ENCODE assay signal across 31 cellular contexts in genomic region chr2:5666798-5667197, GRCh38. TPM values are rescaled to one million over a fixed set of nuclear protein-coding genes. Genes with fewer than 3 reads are reported as not detected.
DNase-seq lines count a peak whose midpoint lies in the region; ATAC-seq and TF ChIP-seq lines count a peak whose summit lies in the region.
"Had no signal": no experiment of that assay in that cellular context is flagged by ENCODE, and none has a peak within 500 bp of the region (broad histone marks: within the 10 kb centered on the region; RNA-seq: fewer than 3 reads in every experiment).

No MANE protein-coding gene starts in this region.

- no peak for TF ChIP-seq CTCF in NB4 (IDR thresholded peaks at IDR 0.05; ENCODE audit: low read depth, low read length)
- TF ChIP-seq CTCF in brain microvascular endothelial cell (IDR thresholded peaks at IDR 0.05; ENCODE audit: low read depth, low read length, missing control alignments), result no peak
- TF ChIP-seq CTCF in body of pancreas (IDR thresholded peaks at IDR 0.05), result no peak

- no peaks in the 10 kb centered on the region for H3K79me1 ChIP-seq in mesendoderm (ENCODE audit: low read length)

- H4K5ac ChIP-seq in mesendoderm (ENCODE audit: low read length), result no peak overlapping the region

- no peak overlapping the region for H2BK15ac ChIP-seq in mesendoderm (replicated peaks; ENCODE audit: low read depth)

- H2AK5ac ChIP-seq in mesendoderm (ENCODE audit: low read length), result no peak overlapping the region

- no peak overlapping the region for H3K9ac ChIP-seq in mesendoderm (ENCODE audit: low read length)
- H3K9ac ChIP-seq: KMS-11 had no signal

- H3K27ac ChIP-seq in brain microvascular endothelial cell (no peak overlapping the region), mesendoderm (ENCODE audit: low read depth, low read length) (no peak overlapping the region), body of pancreas (no peak overlapping the region)
- H3K27ac ChIP-seq: colonic mucosa, KMS-11, right lobe of liver, SJCRH30, VCaP had no signal

- H3K4ac ChIP-seq in mesendoderm (ENCODE audit: low read depth, low read length), result no peak overlapping the region

- WGBS in mesendoderm (ENCODE audit: extremely low coverage, insufficient coverage, low lambda C conversion rate), result no CpG with 5 or more reads among the region's 4 CpGs
- WGBS in body of pancreas, 2 donors, result 83 to 95% methylated on average over 4 of the region's 4 CpGs

- H3K4me2 ChIP-seq in mesendoderm (ENCODE audit: low read length), result no peak overlapping the region
- H3K4me2 ChIP-seq: KMS-11 had no signal

- H3K23ac ChIP-seq in mesendoderm (ENCODE audit: low read length), result no peak overlapping the region

- DNase-seq in ELF-1 (ENCODE audit: low read depth, low spot score) (peak; percentile 34), NB4 (ENCODE audit: low read depth) (peak; percentile 35), brain microvascular endothelial cell (peak; percentile 28), mesendoderm (peak; percentile 74), body of pancreas (no peak), Kasumi-1 (lab: John Stamatoyannopoulos, UW) (no peak)
- DNase-seq: activated CD4-positive, alpha-beta T cell treated with anti-CD3 and anti-CD28 coated beads for 4 hours; activated CD8-positive, alpha-beta T cell treated with anti-CD3 and anti-CD28 coated beads, Interleukin-2, amount 10 ng/mL, durations not matched to agents 7 days and 5 days; anterior cingulate cortex; BE2C; colonic mucosa; DMS153; effector memory CD8-positive, alpha-beta T cell; erythroblast; GDM1; glutamatergic neuron; HFFc6; MV-4-11; NCI-H446; NCI-H774; nucleus accumbens; right lobe of liver; SJCRH30; stimulated activated CD8-positive, alpha-beta memory T cell treated with anti-CD3 and anti-CD28 coated beads, Interleukin-4, amount 100 ng/mL, for 48 hours; stimulated activated naive CD8-positive, alpha-beta T cell treated with anti-CD3 and anti-CD28 coated beads, Interleukin-15, amount 100 ng/mL, for 72 hours; SW 1271; T-helper 9 cell had no signal

- H3K56ac ChIP-seq in mesendoderm (ENCODE audit: low read length), result no peak overlapping the region

- TF ChIP-seq POLR2A in NB4 (IDR thresholded peaks at IDR 0.05; ENCODE audit: extremely low read depth, insufficient read length) (no peak), body of pancreas (IDR thresholded peaks at IDR 0.05) (no peak)

- H3K4me3 ChIP-seq in NB4 (ENCODE audit: low read depth, low read length) (no peak overlapping the region), brain microvascular endothelial cell (ENCODE audit: low read depth, low read length) (no peak overlapping the region), mesendoderm (ENCODE audit: low read length) (no peak overlapping the region), body of pancreas (no peak overlapping the region)
- H3K4me3 ChIP-seq: colonic mucosa, right lobe of liver, SJCRH30 had no signal

- H2BK5ac ChIP-seq in mesendoderm (ENCODE audit: low read length), result no peak overlapping the region

- H3K36me3 ChIP-seq in brain microvascular endothelial cell (replicated peaks), result no peaks in the 10 kb centered on the region
- H3K36me3 ChIP-seq in mesendoderm (ENCODE audit: control insufficient read depth, insufficient read depth, low read length), result no peaks in the 10 kb centered on the region
- no peaks in the 10 kb centered on the region for H3K36me3 ChIP-seq in body of pancreas (replicated peaks in 1 of 2; ENCODE audit: insufficient read depth in 1 of 2, low read depth in 2 of 2)
- H3K36me3 ChIP-seq: BE2C, colonic mucosa, right lobe of liver, SJCRH30 had no signal

- no peaks in the 10 kb centered on the region for H3K9me3 ChIP-seq in body of pancreas
- H3K9me3 ChIP-seq: BE2C, colonic mucosa, right lobe of liver, SJCRH30 had no signal

- intact Hi-C loops in body of pancreas (cut with DNase I), result no loop called here

- no peak overlapping the region for H2BK120ac ChIP-seq in mesendoderm (ENCODE audit: low read depth, low read length)

- H3K18ac ChIP-seq in mesendoderm (ENCODE audit: low read length), result no peak overlapping the region

- no peak for ATAC-seq in body of pancreas
- no peak for ATAC-seq in GM21381 (IDR thresholded peaks at IDR 0.05; ENCODE audit: unreplicated experiment)
- ATAC-seq in HG02884 (IDR thresholded peaks at IDR 0.05; ENCODE audit: unreplicated experiment), result no peak
- ATAC-seq: activated CD8-positive, alpha-beta T cell treated with anti-CD3 and anti-CD28 coated beads, Interleukin-2, amount 10 ng/mL, durations not matched to agents 7 days and 5 days; effector memory CD8-positive, alpha-beta T cell; right lobe of liver; stimulated activated naive CD8-positive, alpha-beta T cell treated with anti-CD3 and anti-CD28 coated beads, Interleukin-15, amount 100 ng/mL, for 72 hours had no signal

- H3K27me3 ChIP-seq in brain microvascular endothelial cell (replicated peaks) (no peaks in the 10 kb centered on the region), mesendoderm (ENCODE audit: insufficient read depth, low read length, poor library complexity) (no peaks in the 10 kb centered on the region), body of pancreas (peaks cover 0 to under 1% of the 10 kb centered on the region in 2 donors)
- H3K27me3 ChIP-seq: BE2C, colonic mucosa, right lobe of liver, SJCRH30 had no signal

- in situ Hi-C loops in brain microvascular endothelial cell (cut with HindIII; ENCODE audit: low pct_ligation_motif_present, low sequenced_read_pairs), result no loop called here

- no peaks in the 10 kb centered on the region for H3K79me2 ChIP-seq in mesendoderm (ENCODE audit: control insufficient read depth, insufficient read depth, low read length)

- H3K4me1 ChIP-seq in mesendoderm (ENCODE audit: control insufficient read depth, low read depth, low read length) (no peaks in the 10 kb centered on the region), body of pancreas (no peaks in the 10 kb centered on the region)
- H3K4me1 ChIP-seq: BE2C, colonic mucosa, right lobe of liver, SJCRH30 had no signal

- no peak overlapping the region for H4K8ac ChIP-seq in mesendoderm (ENCODE audit: low read depth, low read length)

RNA-seq across cellular contexts. Expression of gene SOX11, which starts 25.4 kb away (rescaled TPM):
- polyA plus RNA-seq in mesendoderm (2013, experiment 1 of 2), result 9.9 TPM
- 10.1 TPM for polyA plus RNA-seq in mesendoderm (2013, experiment 2 of 2)
- under 1 TPM in 1 of 2 donors, not detected in 1; under 0.01 TPM for total RNA-seq in body of pancreas
- total RNA-seq: activated CD8-positive, alpha-beta T cell treated with anti-CD3 and anti-CD28 coated beads, Interleukin-2, amount 10 ng/mL, durations not matched to agents 7 days and 5 days; HFFc6; right lobe of liver had no signal

Comparison
In these comparisons a context has a peak if more than half of its experiments do, and no peak if none do; other contexts are left out.
1. DNase-seq: peak in ELF-1 (single experiment), NB4 (single experiment), brain microvascular endothelial cell (single experiment) and mesendoderm (single experiment); none in body of pancreas (0 of 4) and Kasumi-1 (0 of 2).